2 cellular contexts compared by ENCODE assay signal in genomic region chr1:162397943-162398560, GRCh38.
TF ChIP-seq lines count a peak whose summit lies in the region.

No MANE protein-coding gene starts in this region.

TF ChIP-seq in K562, 482 proteins besides CTCF, POLR2A, EP300 and RAD21:
- TF ChIP-seq, protein P1, sequence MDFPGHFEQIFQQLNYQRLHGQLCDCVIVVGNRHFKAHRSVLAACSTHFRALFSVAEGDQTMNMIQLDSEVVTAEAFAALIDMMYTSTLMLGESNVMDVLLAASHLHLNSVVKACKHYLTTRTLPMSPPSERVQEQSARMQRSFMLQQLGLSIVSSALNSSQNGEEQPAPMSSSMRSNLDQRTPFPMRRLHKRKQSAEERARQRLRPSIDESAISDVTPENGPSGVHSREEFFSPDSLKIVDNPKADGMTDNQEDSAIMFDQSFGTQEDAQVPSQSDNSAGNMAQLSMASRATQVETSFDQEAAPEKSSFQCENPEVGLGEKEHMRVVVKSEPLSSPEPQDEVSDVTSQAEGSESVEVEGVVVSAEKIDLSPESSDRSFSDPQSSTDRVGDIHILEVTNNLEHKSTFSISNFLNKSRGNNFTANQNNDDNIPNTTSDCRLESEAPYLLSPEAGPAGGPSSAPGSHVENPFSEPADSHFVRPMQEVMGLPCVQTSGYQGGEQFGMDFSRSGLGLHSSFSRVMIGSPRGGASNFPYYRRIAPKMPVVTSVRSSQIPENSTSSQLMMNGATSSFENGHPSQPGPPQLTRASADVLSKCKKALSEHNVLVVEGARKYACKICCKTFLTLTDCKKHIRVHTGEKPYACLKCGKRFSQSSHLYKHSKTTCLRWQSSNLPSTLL (IDR thresholded peaks at IDR 0.05) = no peak
- TF ChIP-seq ELF1 (tag; IDR thresholded peaks at IDR 0.05) (no peak), ASH1L (IDR thresholded peaks at IDR 0.05; ENCODE audit: borderline replicate concordance, low read depth, partially characterized antibody) (no peak), MCM2 (IDR thresholded peaks at IDR 0.05; ENCODE audit: low read depth) (no peak), ZNF77 (CRISPR knock-in tag; IDR thresholded peaks at IDR 0.05) (no peak), ESRRA (IDR thresholded peaks at IDR 0.05; ENCODE audit: borderline replicate concordance, low read depth) (no peak)
- TF ChIP-seq, protein P2, sequence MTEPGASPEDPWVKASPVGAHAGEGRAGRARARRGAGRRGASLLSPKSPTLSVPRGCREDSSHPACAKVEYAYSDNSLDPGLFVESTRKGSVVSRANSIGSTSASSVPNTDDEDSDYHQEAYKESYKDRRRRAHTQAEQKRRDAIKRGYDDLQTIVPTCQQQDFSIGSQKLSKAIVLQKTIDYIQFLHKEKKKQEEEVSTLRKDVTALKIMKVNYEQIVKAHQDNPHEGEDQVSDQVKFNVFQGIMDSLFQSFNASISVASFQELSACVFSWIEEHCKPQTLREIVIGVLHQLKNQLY (CRISPR knock-in tag; conservative IDR thresholded peaks at IDR 0.05) = no peak

TF ChIP-seq in neural cell, 6 proteins besides CTCF, POLR2A, EP300 and RAD21:
- TF ChIP-seq MXI1 (conservative IDR thresholded peaks at IDR 0.05; ENCODE audit: poor library complexity, severe bottlenecking) (no peak), SMC3 (conservative IDR thresholded peaks at IDR 0.05; ENCODE audit: poor library complexity) (no peak), REST (IDR thresholded peaks at IDR 0.05; ENCODE audit: borderline replicate concordance) (no peak), EZH2 (IDR thresholded peaks at IDR 0.05; ENCODE audit: borderline replicate concordance, insufficient read depth, low read length, poor library complexity, severe bottlenecking) (no peak), POLR2AphosphoS5 (IDR thresholded peaks at IDR 0.05) (no peak), TAF1 (IDR thresholded peaks at IDR 0.05; ENCODE audit: low read depth) (no peak)
